Comparison of ENCODE assay signal across 9 cellular contexts in genomic region chr22:38238519-38239051, GRCh38. TPM values are rescaled to one million over a fixed set of nuclear protein-coding genes. Genes with fewer than 3 reads are reported as not detected.
DNase-seq lines count a peak whose midpoint lies in the region; ATAC-seq and TF ChIP-seq lines count a peak whose summit lies in the region.
"Had no signal": no experiment of that assay in that cellular context is flagged by ENCODE, and none has a peak within 500 bp of the region (broad histone marks: within the 10 kb centered on the region; RNA-seq: fewer than 3 reads in every experiment).

No MANE protein-coding gene starts in this region.

- no peak overlapping the region for H3K14ac ChIP-seq in trophoblast cell (ENCODE audit: low read length)

- no peak overlapping the region for H2AFZ ChIP-seq in trophoblast cell (ENCODE audit: insufficient read depth, low read length, poor library complexity)

- peaks cover 3% of the 10 kb centered on the region for H3K36me3 Mint-ChIP-seq in activated naive CD8-positive, alpha-beta T cell treated with anti-CD3 and anti-CD28 coated beads for 36 hours

- intact Hi-C loops in A673 (cut with micrococcal nuclease; ENCODE audit: unreplicated experiment), result no loop called here

- peaks cover 1% of the 10 kb centered on the region for H3K79me2 ChIP-seq in trophoblast cell (ENCODE audit: control insufficient read depth, insufficient read depth, low read length, poor library complexity)

- peaks cover 25 to 26% of the 10 kb centered on the region in 2 experiments for H3K36me3 ChIP-seq in trophoblast cell (ENCODE audit: control insufficient read depth in 1 of 2, insufficient read depth in 2 of 2, low read length in 2 of 2)
- no peaks in the 10 kb centered on the region for H3K36me3 ChIP-seq in A673 (ENCODE audit: insufficient read depth, low read length, poor library complexity, severe bottlenecking)

- no peak overlapping the region for H2BK120ac ChIP-seq in trophoblast cell (ENCODE audit: insufficient read depth, low read length, poor library complexity)

- no peak for ATAC-seq in HG03457 (IDR thresholded peaks at IDR 0.05; ENCODE audit: unreplicated experiment)

- DNase-seq in HS-5 (ENCODE audit: low read depth) (peak; percentile 80), coronary artery (ENCODE audit: low spot score) (no peak), superior temporal gyrus (ENCODE audit: extremely low spot score) (peak; percentile 74), trophoblast cell (no peak), A673 (ENCODE audit: low spot score) (no peak)
- no peak for DNase-seq in activated naive CD8-positive, alpha-beta T cell treated with anti-CD3 and anti-CD28 coated beads for 36 hours

- H3K4me3 ChIP-seq in coronary artery, result peak overlapping the region; percentile 52
- H3K4me3 ChIP-seq in trophoblast cell (ENCODE audit: low read depth, low read length), result no peak overlapping the region
- H3K4me3 ChIP-seq in A673 (ENCODE audit: low read depth, low read length, poor library complexity, severe bottlenecking), result no peak overlapping the region

- peaks cover 35 to 36% of the 10 kb centered on the region in 2 experiments for H3K4me1 ChIP-seq in trophoblast cell (ENCODE audit: control insufficient read depth in 1 of 2, insufficient read depth in 2 of 2, low read length in 2 of 2)
- H3K4me1 ChIP-seq in A673 (ENCODE audit: insufficient read depth, low read length, poor library complexity, severe bottlenecking), result peaks cover 8% of the 10 kb centered on the region

- H3K27me3 Mint-ChIP-seq in activated naive CD8-positive, alpha-beta T cell treated with anti-CD3 and anti-CD28 coated beads for 36 hours, result no peaks in the 10 kb centered on the region
- H3K27me3 Mint-ChIP-seq: IgD-negative memory B cell had no signal

- H4K12ac ChIP-seq in trophoblast cell (ENCODE audit: low read depth, low read length), result no peak overlapping the region

- H3K9ac ChIP-seq in trophoblast cell (ENCODE audit: low read length), result no peak overlapping the region

- H3K27ac ChIP-seq in coronary artery (peak overlapping the region; percentile 60 to 87), layer of hippocampus (ENCODE audit: low read depth, low read length) (peak overlapping the region; percentile 90), trophoblast cell (ENCODE audit: low read depth, low read length) (no peak overlapping the region), A673 (ENCODE audit: low read depth, low read length, poor library complexity, severe bottlenecking) (no peak overlapping the region)

- H2AK5ac ChIP-seq in trophoblast cell (ENCODE audit: low read length), result no peak overlapping the region

- no peak overlapping the region for H3K23ac ChIP-seq in trophoblast cell (ENCODE audit: low read length)

- H4K8ac ChIP-seq in trophoblast cell (ENCODE audit: low read depth, low read length), result no peak overlapping the region

- H3K9me3 Mint-ChIP-seq in activated naive CD8-positive, alpha-beta T cell treated with anti-CD3 and anti-CD28 coated beads for 36 hours, result no peaks in the 10 kb centered on the region
- H3K9me3 Mint-ChIP-seq: IgD-negative memory B cell had no signal

- no peak overlapping the region for H3K4me2 ChIP-seq in trophoblast cell (ENCODE audit: low read length)

- no peaks in the 10 kb centered on the region for H3K9me3 ChIP-seq in trophoblast cell (ENCODE audit: insufficient read depth, low read depth, low read length)
- no peaks in the 10 kb centered on the region for H3K9me3 ChIP-seq in A673 (ENCODE audit: low read depth, low read length, poor library complexity, severe bottlenecking)

- H3K27ac Mint-ChIP-seq in activated naive CD8-positive, alpha-beta T cell treated with anti-CD3 and anti-CD28 coated beads for 36 hours, result no peak overlapping the region
- H3K27ac Mint-ChIP-seq: IgD-negative memory B cell had no signal

- no CpG with 5 or more reads among the region's 9 CpGs for WGBS in trophoblast cell (ENCODE audit: extremely low coverage, insufficient coverage, insufficient read length)

- BruUV-seq in A673 (replicated peaks; lab: Mats Ljungman, UMichigan), result no TSS peak

- TF ChIP-seq CTCF in coronary artery (IDR thresholded peaks at IDR 0.05) (no peak), A673 (conservative IDR thresholded peaks at IDR 0.05; ENCODE audit: low read depth, low read length) (no peak)

- H3K18ac ChIP-seq in trophoblast cell (ENCODE audit: low read length), result no peak overlapping the region

- H3K4ac ChIP-seq in trophoblast cell (ENCODE audit: low read depth, low read length), result no peak overlapping the region

- H2BK5ac ChIP-seq in trophoblast cell (ENCODE audit: low read depth, low read length, poor library complexity), result no peak overlapping the region

- no peak overlapping the region for H4K91ac ChIP-seq in trophoblast cell (ENCODE audit: low read depth, low read length)

- peaks cover 3% of the 10 kb centered on the region for H3K4me1 Mint-ChIP-seq in activated naive CD8-positive, alpha-beta T cell treated with anti-CD3 and anti-CD28 coated beads for 36 hours

- no peak overlapping the region for H2BK12ac ChIP-seq in trophoblast cell (ENCODE audit: low read length)

- no peaks in the 10 kb centered on the region for H3K27me3 ChIP-seq in layer of hippocampus (ENCODE audit: control insufficient read depth, insufficient read depth, low read length)
- no peaks in the 10 kb centered on the region for H3K27me3 ChIP-seq in trophoblast cell (ENCODE audit: insufficient read depth, low read length)
- no peaks in the 10 kb centered on the region for H3K27me3 ChIP-seq in A673 (replicated peaks; ENCODE audit: insufficient read depth, low read depth, low read length, poor library complexity)

- peaks cover 25% of the 10 kb centered on the region for H3K79me1 ChIP-seq in trophoblast cell (ENCODE audit: low read length)

- CTCF ChIA-PET in A673 (lab: Charles Lee), result no interaction called here

- H3K4me3 Mint-ChIP-seq in activated naive CD8-positive, alpha-beta T cell treated with anti-CD3 and anti-CD28 coated beads for 36 hours, result no peak overlapping the region
- H3K4me3 Mint-ChIP-seq: IgD-negative memory B cell had no signal

- POLR2A ChIA-PET in A673 (lab: Charles Lee; ENCODE audit: low non-redundant PET), result no interaction called here

RNA-seq across cellular contexts. Expression of gene TMEM184B, which starts 34.2 kb away (rescaled TPM):
- 88.3 and 94.8 TPM in 2 replicates for polyA plus RNA-seq in trophoblast cell (2013)
- total RNA-seq in activated naive CD8-positive, alpha-beta T cell treated with anti-CD3 and anti-CD28 coated beads for 36 hours, result 10 to 100 TPM; 18.2 to 20.0 TPM
- total RNA-seq in A673 (2021), result 45.6 and 50.9 TPM in 2 replicates

RNA-seq across cellular contexts. Expression of gene MAFF, which starts 36.8 kb away (rescaled TPM):
- polyA plus RNA-seq in trophoblast cell (2013), result 36.7 and 39.8 TPM in 2 replicates
- total RNA-seq in activated naive CD8-positive, alpha-beta T cell treated with anti-CD3 and anti-CD28 coated beads for 36 hours, result 1 to 10 TPM; 8.5 to 8.6 TPM
- total RNA-seq in A673 (2021), result 5.0 and 6.3 TPM in 2 replicates

RNA-seq across cellular contexts. Expression of gene PLA2G6, which starts 57.0 kb away (rescaled TPM):
- polyA plus RNA-seq in trophoblast cell (2013), result 5.6 and 7.2 TPM in 2 replicates
- 10 to 100 TPM; 31.5 to 32.2 TPM for total RNA-seq in activated naive CD8-positive, alpha-beta T cell treated with anti-CD3 and anti-CD28 coated beads for 36 hours
- total RNA-seq in A673 (2021), result 31.8 and 40.8 TPM in 2 replicates

Comparison
In these comparisons a context has a peak if more than half of its experiments do, and no peak if none do; other contexts are left out.
1. DNase-seq: peak in HS-5 (single experiment) and superior temporal gyrus (single experiment); none in coronary artery (single experiment), trophoblast cell (0 of 2), activated naive CD8-positive, alpha-beta T cell treated with anti-CD3 and anti-CD28 coated beads for 36 hours (single experiment) and A673 (single experiment).
2. H3K27ac ChIP-seq: peak in coronary artery (2 of 2) and layer of hippocampus (single experiment); none in trophoblast cell (single experiment) and A673 (single experiment).